Comparison of ENCODE assay signal across 30 cellular contexts in genomic region chr12:111045941-111046340, GRCh38. TPM values are rescaled to one million over a fixed set of nuclear protein-coding genes. Genes with fewer than 3 reads are reported as not detected.
"Had no signal": no experiment of that assay in that cellular context is flagged by ENCODE, and none has a peak within 500 bp of the region (broad histone marks: within the 10 kb centered on the region; RNA-seq: fewer than 3 reads in every experiment).

No MANE protein-coding gene starts in this region.

- H2AFZ ChIP-seq: neural progenitor cell had no signal

- H3K4me1 ChIP-seq: gastrocnemius medialis, left lung, psoas muscle, sigmoid colon, testis, tibial artery had no signal

- H3K9me3 ChIP-seq: gastrocnemius medialis, left lung, psoas muscle, sigmoid colon, testis, tibial artery had no signal

- H3K9ac ChIP-seq: neural progenitor cell had no signal

- FAIRE-seq: colon, urothelium cell line had no signal

- H3K27ac ChIP-seq: dorsolateral prefrontal cortex, epithelial cell of prostate, gastrocnemius medialis, left lung, neural progenitor cell, psoas muscle, sigmoid colon, testis, tibial artery had no signal

- H3K27me3 ChIP-seq: gastrocnemius medialis, neural progenitor cell, testis had no signal

- H3K4me2 ChIP-seq: neural progenitor cell had no signal

- H3K36me3 ChIP-seq: gastrocnemius medialis, left lung, neural progenitor cell, sigmoid colon, tibial artery had no signal

- ATAC-seq: esophagus mucosa; gastrocnemius medialis; left cardiac atrium; left lung; naive thymus-derived CD4-positive, alpha-beta T cell; psoas muscle; right cardiac atrium; stimulated activated memory B cell treated with anti-CD40 and anti-IgM and Interleukin-4, amounts not matched to agents 10 μg/mL and 1 μg/mL and 100 μg/mL, for 72 hours; stimulated activated naive CD8-positive, alpha-beta T cell treated with anti-CD3 and anti-CD28 coated beads, Interleukin-15, Interleukin-2, amounts not matched to agents 100 U/mL and 50 U/mL, for 24 hours had no signal

- H3K4me3 ChIP-seq: dorsolateral prefrontal cortex, gastrocnemius medialis, left lung, neural progenitor cell, psoas muscle, sigmoid colon, testis, tibial artery had no signal

- DNase-seq: dorsolateral prefrontal cortex; effector CD4-positive, alpha-beta T cell; foreskin fibroblast; gastrocnemius medialis; head of caudate nucleus; left cardiac atrium; mammary epithelial cell; mesendoderm; midbrain; naive thymus-derived CD4-positive, alpha-beta T cell; nucleus accumbens; psoas muscle; right cardiac atrium; sigmoid colon; stimulated activated CD4-positive, alpha-beta T cell treated with anti-CD3 and anti-CD28 coated beads, Interleukin-4, amount 100 ng/mL, for 4 hours; stimulated activated naive CD8-positive, alpha-beta T cell treated with anti-CD3 and anti-CD28 coated beads, Interleukin-15, Interleukin-2, amounts not matched to agents 100 U/mL and 50 U/mL, for 24 hours; substantia nigra; testis; tibial artery had no signal

RNA-seq across cellular contexts. Expression of gene CUX2, which starts 12.0 kb away (rescaled TPM):
- total RNA-seq: esophagus mucosa, glomerular endothelial cell, kidney epithelial cell, mammary epithelial cell, osteocyte, renal cortical epithelial cell, right cardiac atrium had no signal
- polyA plus RNA-seq: mammary epithelial cell, right cardiac atrium had no signal
